In genomic region chr19:1042689-1043511, GRCh38 we compare ENCODE assay signal across 17 cellular contexts. TPM values are rescaled to one million over a fixed set of nuclear protein-coding genes. Genes with fewer than 3 reads are reported as not detected.
DNase-seq lines count a peak whose midpoint lies in the region; ATAC-seq and TF ChIP-seq lines count a peak whose summit lies in the region.
"Had no signal": no experiment of that assay in that cellular context is flagged by ENCODE, and none has a peak within 500 bp of the region (broad histone marks: within the 10 kb centered on the region; RNA-seq: fewer than 3 reads in every experiment).

No MANE protein-coding gene starts in this region.

- no peak overlapping the region for H2AFZ ChIP-seq in H9 (ENCODE audit: low read length)
- H2AFZ ChIP-seq: GM23248 had no signal

- no peak overlapping the region for H2BK20ac ChIP-seq in H9 (ENCODE audit: low read depth, low read length, poor library complexity, severe bottlenecking)

- no CpG with 5 or more reads among the region's 23 CpGs for WGBS in H9 (ENCODE audit: extremely low coverage, insufficient read length, low lambda C conversion rate)

- H3K4me1 ChIP-seq in BE2C, result peaks cover 10% of the 10 kb centered on the region
- no peaks in the 10 kb centered on the region; the same call in 1 of the 2 replicates for H3K4me1 ChIP-seq in H9 (ENCODE audit: insufficient read depth, low read length)

- no peaks in the 10 kb centered on the region for H4K20me1 ChIP-seq in H9 (ENCODE audit: control insufficient read depth, insufficient read depth, insufficient read length)

- no peak overlapping the region for H4K8ac ChIP-seq in H9 (replicated peaks; ENCODE audit: insufficient read length, low read depth, low read length)

- H2BK15ac ChIP-seq in H9 (ENCODE audit: low read depth, low read length), result no peak overlapping the region

- H3K56ac ChIP-seq in H9 (ENCODE audit: insufficient read length, low read depth, low read length), result no peak overlapping the region

- no peak overlapping the region for H2AK5ac ChIP-seq in H9 (ENCODE audit: insufficient read length, low read length)

- no peak overlapping the region for H3K23ac ChIP-seq in H9 (ENCODE audit: insufficient read length, low read depth, low read length)

- DNase-seq in BE2C, result peak; percentile 90
- peak; percentile 26 for DNase-seq in H9
- DNase-seq in natural killer cell treated with Interleukin-12 subunit alpha and Interleukin-12 subunit beta and Interleukin-15 and Interleukin-18, amount 100 ng/mL, for 72 hours (ENCODE audit: low spot score), result no peak
- DNase-seq in DMS153 (lab: John Stamatoyannopoulos, UW), result no peak
- no peak for DNase-seq in WTC11 (ENCODE audit: low spot score)
- DNase-seq: activated CD4-positive, CD25-positive, alpha-beta regulatory T cell; caudate nucleus; CD4-positive, alpha-beta memory T cell; naive thymus-derived CD8-positive, alpha-beta T cell; NCI-H2081 treated with DMSO at 0.1 percent for 48 hours; stimulated activated CD4-positive, alpha-beta T cell treated with anti-CD3 and anti-CD28 coated beads, Interleukin-15, amount 100 ng/mL, for 24 hours had no signal

- H3K9me3 ChIP-seq in BE2C, result no peaks in the 10 kb centered on the region
- no peaks in the 10 kb centered on the region for H3K9me3 ChIP-seq in H9 (ENCODE audit: control insufficient read depth, low read depth, low read length)
- H3K9me3 ChIP-seq: esophagus muscularis mucosa had no signal

- H2BK120ac ChIP-seq in H9 (ENCODE audit: low read depth, low read length, poor library complexity, severe bottlenecking), result no peak overlapping the region

- no peak overlapping the region for H4K91ac ChIP-seq in H9 (ENCODE audit: insufficient read length, low read depth, low read length)

- H3K36me3 ChIP-seq in BE2C, result no peaks in the 10 kb centered on the region

- ATAC-seq in natural killer cell treated with Interleukin-12 subunit alpha and Interleukin-12 subunit beta and Interleukin-15 and Interleukin-18, amount 100 ng/mL, for 72 hours, result no peak
- no peak for ATAC-seq in WTC11
- no peak for ATAC-seq in HG02610 (IDR thresholded peaks at IDR 0.05; ENCODE audit: unreplicated experiment)
- no peak for ATAC-seq in GM21825 (IDR thresholded peaks at IDR 0.05; ENCODE audit: unreplicated experiment)
- ATAC-seq: activated T-helper 17 cell treated with anti-CD3 and anti-CD28 coated beads, Interleukin-2, amount 50 U/mL, for 72 hours; naive thymus-derived CD8-positive, alpha-beta T cell had no signal

- H3K36me3 Mint-ChIP-seq in H9 (ENCODE audit: insufficient read depth in 1 of 3, low read depth in 3 of 3), result peaks cover 6 to 27% (median 11%) of the 10 kb centered on the region in 3 experiments; a peak in 6 of 7 replicates
- no peaks in the 10 kb centered on the region for H3K36me3 Mint-ChIP-seq in natural killer cell treated with Interleukin-12 subunit alpha and Interleukin-12 subunit beta and Interleukin-15 and Interleukin-18, amount 100 ng/mL, for 72 hours
- peaks cover 9% of the 10 kb centered on the region for H3K36me3 Mint-ChIP-seq in WTC11

- no peak overlapping the region for H2BK12ac ChIP-seq in H9 (ENCODE audit: insufficient read length, low read depth, low read length)

- CTCF ChIA-PET in WTC11 (lab: Charles Lee), result interaction anchor here (0.6 to 1.3 kb wide), 6 partner anchors 16 to 201 kb away, joined by 3 to 5 read pairs (median 3); partner anchors contain the start of gene ARHGAP45

- no peaks in the 10 kb centered on the region for H3K27me3 ChIP-seq in BE2C
- no peaks in the 10 kb centered on the region for H3K27me3 ChIP-seq in H9 (ENCODE audit: insufficient read depth, low read length)

- no peak overlapping the region for H3K9ac ChIP-seq in H9 (ENCODE audit: extremely low read depth, insufficient read length, low read length)
- H3K9ac ChIP-seq: GM23248 had no signal

- no peaks in the 10 kb centered on the region for H3K79me1 ChIP-seq in H9 (ENCODE audit: insufficient read depth, low read depth, low read length, poor library complexity, severe bottlenecking)

- no peaks in the 10 kb centered on the region for H3K9me3 Mint-ChIP-seq in H9
- H3K9me3 Mint-ChIP-seq in natural killer cell treated with Interleukin-12 subunit alpha and Interleukin-12 subunit beta and Interleukin-15 and Interleukin-18, amount 100 ng/mL, for 72 hours, result no peaks in the 10 kb centered on the region
- H3K9me3 Mint-ChIP-seq in WTC11, result no peaks in the 10 kb centered on the region
- H3K9me3 Mint-ChIP-seq: activated T-helper 17 cell treated with anti-CD3 and anti-CD28 coated beads, Interleukin-2, amount 50 U/mL, for 72 hours; naive thymus-derived CD8-positive, alpha-beta T cell had no signal

- H3K4me1 Mint-ChIP-seq in H9 (peaks cover 13 to 26% of the 10 kb centered on the region in 2 experiments), WTC11 (peaks cover 12% of the 10 kb centered on the region)
- peaks cover 23 to 26% of the 10 kb centered on the region in 2 donors for H3K4me1 Mint-ChIP-seq in natural killer cell treated with Interleukin-12 subunit alpha and Interleukin-12 subunit beta and Interleukin-15 and Interleukin-18, amount 100 ng/mL, for 72 hours (ENCODE audit: low read depth in 2 of 2)

- no peak overlapping the region; a peak in 1 of 5 replicates for H3K4me3 Mint-ChIP-seq in H9
- peak overlapping the region; percentile 17 for H3K4me3 Mint-ChIP-seq in natural killer cell treated with Interleukin-12 subunit alpha and Interleukin-12 subunit beta and Interleukin-15 and Interleukin-18, amount 100 ng/mL, for 72 hours
- H3K4me3 Mint-ChIP-seq in WTC11, result no peak overlapping the region
- H3K4me3 Mint-ChIP-seq: activated T-helper 17 cell treated with anti-CD3 and anti-CD28 coated beads, Interleukin-2, amount 50 U/mL, for 72 hours had no signal

- H3K27me3 Mint-ChIP-seq in H9 (ENCODE audit: low read depth) (peaks cover 2% of the 10 kb centered on the region; the same call in 1 of the 2 replicates), WTC11 (ENCODE audit: low read depth) (no peaks in the 10 kb centered on the region)
- H3K27me3 Mint-ChIP-seq in natural killer cell treated with Interleukin-12 subunit alpha and Interleukin-12 subunit beta and Interleukin-15 and Interleukin-18, amount 100 ng/mL, for 72 hours, result no peaks in the 10 kb centered on the region
- H3K27me3 Mint-ChIP-seq: activated T-helper 17 cell treated with anti-CD3 and anti-CD28 coated beads, Interleukin-2, amount 50 U/mL, for 72 hours; CD4-positive, alpha-beta memory T cell; naive thymus-derived CD8-positive, alpha-beta T cell had no signal

- no peak overlapping the region for H3T11ph ChIP-seq in H9 (ENCODE audit: low read length)

- no peak overlapping the region for H2BK5ac ChIP-seq in H9 (ENCODE audit: insufficient read length, low read length)

- peak overlapping the region; percentile 51 for H3K4me3 ChIP-seq in BE2C (ENCODE audit: low read depth, low read length)
- H3K4me3 ChIP-seq: GM23248 had no signal

- 0 out of 2 replicates have a peak, but pooled peaks have one; percentile 9 for TF ChIP-seq CTCF in BE2C (IDR thresholded peaks at IDR 0.05; ENCODE audit: low read depth, low read length)
- TF ChIP-seq CTCF in H9 (conservative IDR thresholded peaks at IDR 0.05), result no peak
- TF ChIP-seq CTCF in VCaP (conservative IDR thresholded peaks at IDR 0.05), result no peak; the same call in 1 of the 2 replicates
- TF ChIP-seq CTCF in WTC11 (IDR thresholded peaks at IDR 0.05), result no peak

- no peak overlapping the region for H3K4ac ChIP-seq in H9 (ENCODE audit: low read depth, low read length)

- H3K27ac Mint-ChIP-seq in H9, result no peak overlapping the region
- H3K27ac Mint-ChIP-seq in natural killer cell treated with Interleukin-12 subunit alpha and Interleukin-12 subunit beta and Interleukin-15 and Interleukin-18, amount 100 ng/mL, for 72 hours, result no peak overlapping the region
- no peak overlapping the region for H3K27ac Mint-ChIP-seq in WTC11
- H3K27ac Mint-ChIP-seq: activated T-helper 17 cell treated with anti-CD3 and anti-CD28 coated beads, Interleukin-2, amount 50 U/mL, for 72 hours; naive thymus-derived CD8-positive, alpha-beta T cell had no signal

- peaks cover 9% of the 10 kb centered on the region for H3K23me2 ChIP-seq in H9 (ENCODE audit: insufficient read length, low read depth, low read length, poor library complexity, severe bottlenecking)

- H3K4me2 ChIP-seq in H9 (ENCODE audit: insufficient read depth, insufficient read length, low read length), result no peak overlapping the region

- no peak overlapping the region for H4K5ac ChIP-seq in H9 (ENCODE audit: insufficient read length, low read depth, low read length)

- H3K14ac ChIP-seq in H9 (ENCODE audit: insufficient read depth, low read length), result no peak overlapping the region

- H3K79me2 ChIP-seq in H9 (ENCODE audit: insufficient read depth, low read length), result no peaks in the 10 kb centered on the region

- no peak overlapping the region for H3K27ac ChIP-seq in H9 (ENCODE audit: insufficient read length, low read depth, low read length)
- H3K27ac ChIP-seq in VCaP, result peak overlapping the region; percentile 72
- H3K27ac ChIP-seq: esophagus muscularis mucosa, GM23248 had no signal

- POLR2A ChIA-PET in WTC11 (lab: Charles Lee), result interaction anchor here (1.0 to 1.3 kb wide), 3 partner anchors 22 to 39 kb away, joined by 3 to 4 read pairs (median 3); partner anchors contain the start of gene RNU6-2

- no peak overlapping the region for H3K18ac ChIP-seq in H9 (ENCODE audit: insufficient read length, low read depth, low read length)

RNA-seq across cellular contexts. Expression of gene ABCA7, which starts 3.0 kb away (rescaled TPM):
- polyA plus RNA-seq in BE2C (2012; ENCODE audit: insufficient read depth, insufficient read length, low read depth), result 16.4 TPM
- 28.3 and 34.6 TPM in 2 replicates for total RNA-seq in H9 (2021)
- 10 to 100 TPM; 53.7 to 69.9 TPM for total RNA-seq in natural killer cell treated with Interleukin-12 subunit alpha and Interleukin-12 subunit beta and Interleukin-15 and Interleukin-18, amount 100 ng/mL, for 72 hours
- 40.3 to 45.0 TPM (median 41.3 TPM) in 3 replicates for total RNA-seq in WTC11 (2021)

RNA-seq across cellular contexts. Expression of gene CNN2, which starts 16.5 kb away (rescaled TPM):
- polyA plus RNA-seq in BE2C (2012; ENCODE audit: insufficient read depth, insufficient read length, low read depth), result 3.0 TPM
- total RNA-seq in H9 (2021), result 524 and 529 TPM in 2 replicates
- 100 to 1,000 TPM; 119 to 141 TPM for total RNA-seq in natural killer cell treated with Interleukin-12 subunit alpha and Interleukin-12 subunit beta and Interleukin-15 and Interleukin-18, amount 100 ng/mL, for 72 hours
- total RNA-seq in WTC11 (2021), result 387 to 391 TPM (median 390 TPM) in 3 replicates

RNA-seq across cellular contexts. Expression of gene RNU6-2, which starts 21.6 kb away (rescaled TPM):
- polyA plus RNA-seq in BE2C (2012; ENCODE audit: insufficient read depth, insufficient read length, low read depth), result not detected
- total RNA-seq in H9 (2021) (not detected in 2 replicates), WTC11 (2021) (not detected in 3 replicates)
- total RNA-seq in natural killer cell treated with Interleukin-12 subunit alpha and Interleukin-12 subunit beta and Interleukin-15 and Interleukin-18, amount 100 ng/mL, for 72 hours, result not detected
- total RNA-seq: activated T-helper 17 cell treated with anti-CD3 and anti-CD28 coated beads, Interleukin-2, amount 50 U/mL, for 72 hours; CD4-positive, alpha-beta memory T cell; esophagus muscularis mucosa; GM23248; naive thymus-derived CD8-positive, alpha-beta T cell had no signal
- polyA plus RNA-seq: CD4-positive, alpha-beta memory T cell; GM23248; naive thymus-derived CD8-positive, alpha-beta T cell had no signal

RNA-seq across cellular contexts. Expression of gene TMEM259, which starts 22.0 kb away (rescaled TPM):
- 687 TPM for polyA plus RNA-seq in BE2C (2012; ENCODE audit: insufficient read depth, insufficient read length, low read depth)
- 169 and 171 TPM in 2 replicates for total RNA-seq in H9 (2021)
- total RNA-seq in natural killer cell treated with Interleukin-12 subunit alpha and Interleukin-12 subunit beta and Interleukin-15 and Interleukin-18, amount 100 ng/mL, for 72 hours, result 100 to 1,000 TPM; 150 to 267 TPM
- 176 to 202 TPM (median 191 TPM) in 3 replicates for total RNA-seq in WTC11 (2021)

RNA-seq across cellular contexts. Expression of gene ARHGAP45, which starts 24.1 kb away (rescaled TPM):
- 31.2 TPM for polyA plus RNA-seq in BE2C (2012; ENCODE audit: insufficient read depth, insufficient read length, low read depth)
- total RNA-seq in H9 (2021), result 35.0 and 39.8 TPM in 2 replicates
- total RNA-seq in natural killer cell treated with Interleukin-12 subunit alpha and Interleukin-12 subunit beta and Interleukin-15 and Interleukin-18, amount 100 ng/mL, for 72 hours, result 100 to 1,000 TPM; 320 to 338 TPM
- total RNA-seq in WTC11 (2021), result 40.9 to 46.4 TPM (median 44.1 TPM) in 3 replicates

Comparison
In these comparisons a context has a peak if more than half of its experiments do, and no peak if none do; other contexts are left out.
1. DNase-seq: peak in BE2C (single experiment) and H9 (single experiment); none in natural killer cell treated with Interleukin-12 subunit alpha and Interleukin-12 subunit beta and Interleukin-15 and Interleukin-18, amount 100 ng/mL, for 72 hours (single experiment), DMS153 (single experiment) and WTC11 (single experiment).